In the genomic region with DNA sequence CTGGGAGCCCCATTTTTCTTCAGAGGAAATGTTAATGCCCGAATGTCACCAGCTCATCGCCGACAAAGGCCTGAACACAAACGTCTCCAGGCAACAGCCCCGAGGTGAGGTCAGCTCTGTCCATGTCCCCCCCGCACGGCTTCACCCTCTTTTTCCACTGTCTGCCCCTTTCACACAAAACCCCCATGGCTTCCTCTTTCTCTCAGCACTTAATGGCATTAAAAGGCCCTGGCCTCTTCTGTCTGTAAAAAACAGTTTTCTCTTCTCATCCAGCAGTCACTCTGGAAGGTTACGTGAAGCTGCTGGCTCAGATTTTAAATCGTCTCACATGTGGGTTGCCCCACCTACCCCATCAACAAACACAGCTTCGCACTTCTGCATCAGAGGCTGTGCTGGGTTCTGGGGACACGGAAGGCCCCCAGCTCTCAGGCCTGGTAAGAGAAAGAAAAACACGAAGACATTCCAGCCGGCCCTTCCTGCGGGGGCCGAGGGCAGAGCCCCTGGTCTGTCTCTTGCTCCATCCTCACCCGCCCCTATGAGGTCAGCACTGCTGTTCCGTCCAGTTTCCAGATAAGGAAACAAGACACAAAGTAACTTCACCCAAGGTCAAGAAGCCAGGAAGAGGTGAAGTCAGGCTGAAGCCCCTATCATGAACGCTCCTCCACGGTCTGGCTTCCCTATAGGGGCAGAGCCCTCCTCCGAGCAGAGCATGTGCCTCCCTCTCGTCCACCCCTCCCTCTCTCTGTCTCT, we compare ENCODE assay signal across 1 cellular context.
TF ChIP-seq lines count a peak whose summit lies in the region.

No MANE protein-coding gene starts in this region.

TF ChIP-seq in K562, 482 proteins besides CTCF, POLR2A, EP300 and RAD21 (continued from another document and continues in another):
- TF ChIP-seq, protein P1, sequence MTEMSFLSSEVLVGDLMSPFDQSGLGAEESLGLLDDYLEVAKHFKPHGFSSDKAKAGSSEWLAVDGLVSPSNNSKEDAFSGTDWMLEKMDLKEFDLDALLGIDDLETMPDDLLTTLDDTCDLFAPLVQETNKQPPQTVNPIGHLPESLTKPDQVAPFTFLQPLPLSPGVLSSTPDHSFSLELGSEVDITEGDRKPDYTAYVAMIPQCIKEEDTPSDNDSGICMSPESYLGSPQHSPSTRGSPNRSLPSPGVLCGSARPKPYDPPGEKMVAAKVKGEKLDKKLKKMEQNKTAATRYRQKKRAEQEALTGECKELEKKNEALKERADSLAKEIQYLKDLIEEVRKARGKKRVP (CRISPR knock-in tag; IDR thresholded peaks at IDR 0.05) = no peak
- TF ChIP-seq MXD1 (CRISPR knock-in tag; IDR thresholded peaks at IDR 0.05; ENCODE audit: borderline replicate concordance, poor library complexity, severe bottlenecking) (no peak), PML (IDR thresholded peaks at IDR 0.05; ENCODE audit: low read length) (peak; percentile 8; the same call in 1 of the 2 replicates), FOXK2 (conservative IDR thresholded peaks at IDR 0.05 in 1 of 2, IDR thresholded peaks at IDR 0.05 in 1 of 2; ENCODE audit: low read depth in 2 of 2) (peak; percentile 58 to 63; a peak in 2 of 4 replicates), ZBTB1 (CRISPR knock-in tag; IDR thresholded peaks at IDR 0.05; ENCODE audit: borderline replicate concordance, low read depth) (no peak), ZNF121 (CRISPR knock-in tag; conservative IDR thresholded peaks at IDR 0.05) (no peak), RBM22 (IDR thresholded peaks at IDR 0.05; ENCODE audit: low read depth, low read length, poor library complexity, severe bottlenecking) (no peak), ZNF707 (CRISPR knock-in tag; conservative IDR thresholded peaks at IDR 0.05) (no peak), ETS2 (tag; IDR thresholded peaks at IDR 0.05; ENCODE audit: borderline replicate concordance, poor library complexity, severe bottlenecking) (no peak), YBX1 (IDR thresholded peaks at IDR 0.05) (no peak), ZNF551 (CRISPR knock-in tag; IDR thresholded peaks at IDR 0.05) (no peak), ZNF511 (CRISPR knock-in tag; IDR thresholded peaks at IDR 0.05) (no peak), HCFC1 (IDR thresholded peaks at IDR 0.05; ENCODE audit: low read depth, low read length) (no peak), KDM2B (CRISPR knock-in tag; IDR thresholded peaks at IDR 0.05) (no peak), MTA1 (IDR thresholded peaks at IDR 0.05; ENCODE audit: borderline replicate concordance) (no peak), RCOR1 (IDR thresholded peaks at IDR 0.05; ENCODE audit: borderline replicate concordance in 1 of 2, low read depth in 2 of 2, low read length in 2 of 2) (peak in 1 of 2 experiments; percentile 51; a peak in 1 of 4 replicates), ZNF668 (CRISPR knock-in tag; IDR thresholded peaks at IDR 0.05) (no peak), TARDBP (IDR thresholded peaks at IDR 0.05) (no peak), ZBTB34 (CRISPR knock-in tag; IDR thresholded peaks at IDR 0.05) (no peak), ESRRB (CRISPR knock-in tag; IDR thresholded peaks at IDR 0.05; ENCODE audit: borderline replicate concordance) (no peak), CBX5 (IDR thresholded peaks at IDR 0.05; ENCODE audit: borderline replicate concordance, low read depth) (no peak), ARID2 (IDR thresholded peaks at IDR 0.05) (no peak), RBBP5 (IDR thresholded peaks at IDR 0.05; ENCODE audit: borderline replicate concordance, insufficient read depth, low read length, poor library complexity, severe bottlenecking) (peak; percentile 28), CREM (IDR thresholded peaks at IDR 0.05; ENCODE audit: low read depth) (peak; percentile 80), ZFX (CRISPR knock-in tag; IDR thresholded peaks at IDR 0.05) (peak; percentile 74), PTTG1 (tag; IDR thresholded peaks at IDR 0.05; ENCODE audit: low read depth) (no peak), U2AF1 (optimal IDR thresholded peaks at IDR 0.05; ENCODE audit: low read depth, low read length) (no peak), HNRNPK (IDR thresholded peaks at IDR 0.05; ENCODE audit: low read depth, low read length, poor library complexity, severe bottlenecking) (no peak), ZNF592 (IDR thresholded peaks at IDR 0.05) (peak; percentile 92), HDAC8 (tag; IDR thresholded peaks at IDR 0.05) (no peak; the same call in 1 of the 2 replicates), MED1 (CRISPR knock-in tag; IDR thresholded peaks at IDR 0.05; ENCODE audit: borderline replicate concordance) (no peak), CHD4 (IDR thresholded peaks at IDR 0.05; ENCODE audit: insufficient read depth, insufficient replicate concordance, low read depth, low read length, poor library complexity, severe bottlenecking) (no peak), ZNF584 (CRISPR knock-in tag; IDR thresholded peaks at IDR 0.05; ENCODE audit: low read depth) (peak; percentile 62; the same call in 1 of the 2 replicates), MIER1 (IDR thresholded peaks at IDR 0.05; ENCODE audit: low read depth) (no peak), EGR1 (conservative IDR thresholded peaks at IDR 0.05) (peak; percentile 87), RBFOX2 (IDR thresholded peaks at IDR 0.05; ENCODE audit: low read depth, low read length) (peak; percentile 49), KAT8 (IDR thresholded peaks at IDR 0.05; ENCODE audit: low read depth) (no peak), E2F6 (IDR thresholded peaks at IDR 0.05; ENCODE audit: borderline replicate concordance in 1 of 2, extremely low read depth in 1 of 2, insufficient read depth in 1 of 2, insufficient read length in 1 of 2, low read depth in 1 of 2, low read length in 1 of 2, poor library complexity in 1 of 2, severe bottlenecking in 1 of 2) (peak; percentile 40 to 78), PRMT5 (CRISPR knock-in tag; IDR thresholded peaks at IDR 0.05) (no peak), ZBTB17 (CRISPR knock-in tag; IDR thresholded peaks at IDR 0.05) (no peak), ELF1 (tag; IDR thresholded peaks at IDR 0.05) (no peak), ZNF57 (CRISPR knock-in tag; IDR thresholded peaks at IDR 0.05) (no peak), TBL1XR1 (IDR thresholded peaks at IDR 0.05; ENCODE audit: low read length in 2 of 2) (peak in 1 of 2 experiments; percentile 70; a peak in 2 of 4 replicates), ZNF384 (IDR thresholded peaks at IDR 0.05; ENCODE audit: low read depth, low read length) (no peak), ZBED1 (IDR thresholded peaks at IDR 0.05) (no peak), BRD9 (IDR thresholded peaks at IDR 0.05; ENCODE audit: low read depth, partially characterized antibody) (peak; percentile 42), NR1H2 (CRISPR knock-in tag; IDR thresholded peaks at IDR 0.05) (0 out of 2 replicates have a peak, but pooled peaks have one; percentile 37), MAFK (IDR thresholded peaks at IDR 0.05; ENCODE audit: low read length) (no peak), DMBX1 (CRISPR knock-in tag; IDR thresholded peaks at IDR 0.05; ENCODE audit: borderline replicate concordance) (peak; percentile 53; the same call in 1 of the 2 replicates), POU5F1 (IDR thresholded peaks at IDR 0.05; ENCODE audit: borderline replicate concordance, low read depth, low read length, partially characterized antibody) (no peak), ZFPM2 (CRISPR knock-in tag; IDR thresholded peaks at IDR 0.05) (no peak), GATAD2B (IDR thresholded peaks at IDR 0.05; ENCODE audit: borderline replicate concordance) (no peak; the same call in 1 of the 2 replicates), HNRNPUL1 (IDR thresholded peaks at IDR 0.05; ENCODE audit: low read length) (no peak), ZNF695 (CRISPR knock-in tag; IDR thresholded peaks at IDR 0.05) (no peak)
- TF ChIP-seq, protein P2, sequence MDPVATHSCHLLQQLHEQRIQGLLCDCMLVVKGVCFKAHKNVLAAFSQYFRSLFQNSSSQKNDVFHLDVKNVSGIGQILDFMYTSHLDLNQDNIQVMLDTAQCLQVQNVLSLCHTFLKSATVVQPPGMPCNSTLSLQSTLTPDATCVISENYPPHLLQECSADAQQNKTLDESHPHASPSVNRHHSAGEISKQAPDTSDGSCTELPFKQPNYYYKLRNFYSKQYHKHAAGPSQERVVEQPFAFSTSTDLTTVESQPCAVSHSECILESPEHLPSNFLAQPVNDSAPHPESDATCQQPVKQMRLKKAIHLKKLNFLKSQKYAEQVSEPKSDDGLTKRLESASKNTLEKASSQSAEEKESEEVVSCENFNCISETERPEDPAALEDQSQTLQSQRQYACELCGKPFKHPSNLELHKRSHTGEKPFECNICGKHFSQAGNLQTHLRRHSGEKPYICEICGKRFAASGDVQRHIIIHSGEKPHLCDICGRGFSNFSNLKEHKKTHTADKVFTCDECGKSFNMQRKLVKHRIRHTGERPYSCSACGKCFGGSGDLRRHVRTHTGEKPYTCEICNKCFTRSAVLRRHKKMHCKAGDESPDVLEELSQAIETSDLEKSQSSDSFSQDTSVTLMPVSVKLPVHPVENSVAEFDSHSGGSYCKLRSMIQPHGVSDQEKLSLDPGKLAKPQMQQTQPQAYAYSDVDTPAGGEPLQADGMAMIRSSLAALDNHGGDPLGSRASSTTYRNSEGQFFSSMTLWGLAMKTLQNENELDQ (CRISPR knock-in tag; IDR thresholded peaks at IDR 0.05; ENCODE audit: borderline replicate concordance) = no peak
- TF ChIP-seq, protein P3, sequence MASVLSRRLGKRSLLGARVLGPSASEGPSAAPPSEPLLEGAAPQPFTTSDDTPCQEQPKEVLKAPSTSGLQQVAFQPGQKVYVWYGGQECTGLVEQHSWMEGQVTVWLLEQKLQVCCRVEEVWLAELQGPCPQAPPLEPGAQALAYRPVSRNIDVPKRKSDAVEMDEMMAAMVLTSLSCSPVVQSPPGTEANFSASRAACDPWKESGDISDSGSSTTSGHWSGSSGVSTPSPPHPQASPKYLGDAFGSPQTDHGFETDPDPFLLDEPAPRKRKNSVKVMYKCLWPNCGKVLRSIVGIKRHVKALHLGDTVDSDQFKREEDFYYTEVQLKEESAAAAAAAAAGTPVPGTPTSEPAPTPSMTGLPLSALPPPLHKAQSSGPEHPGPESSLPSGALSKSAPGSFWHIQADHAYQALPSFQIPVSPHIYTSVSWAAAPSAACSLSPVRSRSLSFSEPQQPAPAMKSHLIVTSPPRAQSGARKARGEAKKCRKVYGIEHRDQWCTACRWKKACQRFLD (CRISPR knock-in tag; IDR thresholded peaks at IDR 0.05) = peak; percentile 95
- TF ChIP-seq, protein P4, sequence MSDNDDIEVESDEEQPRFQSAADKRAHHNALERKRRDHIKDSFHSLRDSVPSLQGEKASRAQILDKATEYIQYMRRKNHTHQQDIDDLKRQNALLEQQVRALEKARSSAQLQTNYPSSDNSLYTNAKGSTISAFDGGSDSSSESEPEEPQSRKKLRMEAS (CRISPR knock-in tag; IDR thresholded peaks at IDR 0.05) = 0 out of 2 replicates have a peak, but pooled peaks have one; percentile 35
- TF ChIP-seq, protein P5, sequence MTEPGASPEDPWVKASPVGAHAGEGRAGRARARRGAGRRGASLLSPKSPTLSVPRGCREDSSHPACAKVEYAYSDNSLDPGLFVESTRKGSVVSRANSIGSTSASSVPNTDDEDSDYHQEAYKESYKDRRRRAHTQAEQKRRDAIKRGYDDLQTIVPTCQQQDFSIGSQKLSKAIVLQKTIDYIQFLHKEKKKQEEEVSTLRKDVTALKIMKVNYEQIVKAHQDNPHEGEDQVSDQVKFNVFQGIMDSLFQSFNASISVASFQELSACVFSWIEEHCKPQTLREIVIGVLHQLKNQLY (CRISPR knock-in tag; conservative IDR thresholded peaks at IDR 0.05) = no peak
